Comparison of ENCODE assay signal across 8 cellular contexts in the genomic region with DNA sequence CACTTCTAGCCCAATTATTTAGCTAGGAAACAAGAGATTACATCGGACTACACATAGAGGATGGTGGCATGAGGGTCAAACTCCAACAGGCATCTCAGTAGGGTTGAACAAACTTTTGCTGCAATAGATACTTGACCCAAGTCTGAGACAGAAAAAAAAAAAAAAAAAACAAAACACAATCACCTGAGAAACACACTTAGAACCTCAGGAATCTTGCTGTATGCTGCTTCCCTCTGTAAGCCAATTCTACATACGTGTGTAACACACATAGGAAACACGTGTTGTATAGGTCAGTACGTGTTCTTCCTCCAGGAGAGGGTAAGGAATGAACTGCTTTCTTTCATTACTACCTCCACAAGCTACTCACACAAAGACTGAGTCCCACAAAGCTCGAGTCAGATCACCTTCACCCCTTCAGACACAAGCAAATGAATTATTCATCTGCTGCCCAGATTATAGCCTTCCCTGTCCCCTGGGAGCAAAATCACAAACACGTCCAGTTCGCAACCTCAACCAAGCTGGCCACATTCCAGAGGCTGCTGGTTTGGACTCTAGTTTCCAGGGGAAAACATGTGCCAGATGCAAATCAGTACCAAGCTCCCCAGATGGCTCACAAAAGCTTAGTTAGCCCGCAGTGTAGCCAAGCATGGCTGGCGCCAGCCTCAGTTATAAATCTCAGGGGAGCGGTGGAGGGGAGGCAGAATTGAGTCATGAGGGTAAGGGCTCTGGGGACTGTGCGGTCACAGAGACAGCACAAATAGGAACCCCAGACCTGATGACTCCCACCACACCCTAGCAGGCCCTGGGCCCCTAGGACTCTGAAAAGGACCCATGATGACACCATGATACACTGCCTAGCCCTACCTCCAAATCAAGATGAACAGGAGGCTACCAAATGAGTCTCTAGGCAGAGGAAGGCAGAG.
DNase-seq lines count a peak whose midpoint lies in the region; ATAC-seq lines count a peak whose summit lies in the region.

No MANE protein-coding gene starts in this region.

- peak overlapping the region; percentile 91 for H3K27ac ChIP-seq in angular gyrus (ENCODE audit: low read depth, low read length)

- ATAC-seq in GM21447 (IDR thresholded peaks at IDR 0.05; ENCODE audit: unreplicated experiment): peak; percentile 88

- peak; percentile 98 for DNase-seq in GM04503 (ENCODE audit: low read depth)
- peak; percentile 64 for DNase-seq in HS-27A (ENCODE audit: low read depth)
- peak; percentile 85 for DNase-seq in inferior parietal cortex (ENCODE audit: extremely low spot score)
- DNase-seq in smooth muscle cell of the brain vasculature (ENCODE audit: low read depth, low spot score): peak; percentile 50
- no peak for DNase-seq in SKM-1 (lab: John Stamatoyannopoulos, UW; ENCODE audit: unreplicated experiment)
- DNase-seq in DMS53 (lab: John Stamatoyannopoulos, UW): no peak

Comparison
In these comparisons a context has a peak if more than half of its experiments do, and no peak if none do; other contexts are left out.
1. DNase-seq: peak in GM04503 (single experiment), HS-27A (single experiment), inferior parietal cortex (single experiment) and smooth muscle cell of the brain vasculature (single experiment); none in SKM-1 (single experiment) and DMS53 (single experiment).